ENCODE assay signal across 12 cellular contexts in genomic region chr12:70660620-70661219, GRCh38. TPM values are rescaled to one million over a fixed set of nuclear protein-coding genes. Genes with fewer than 3 reads are reported as not detected.
DNase-seq lines count a peak whose midpoint lies in the region; ATAC-seq, FAIRE-seq and TF ChIP-seq lines count a peak whose summit lies in the region.
"Had no signal": no experiment of that assay in that cellular context is flagged by ENCODE, and none has a peak within 500 bp of the region (broad histone marks: within the 10 kb centered on the region; RNA-seq: fewer than 3 reads in every experiment).

No MANE protein-coding gene starts in this region.

- H3K36me3 ChIP-seq in bronchial epithelial cell (ENCODE audit: control insufficient read depth, insufficient read depth, low read length) (no peaks in the 10 kb centered on the region), mucosa of descending colon (ENCODE audit: low read depth) (no peaks in the 10 kb centered on the region)

- ATAC-seq in mucosa of descending colon: peak; percentile 47
- no peak for ATAC-seq in HG02678 (IDR thresholded peaks at IDR 0.05; ENCODE audit: unreplicated experiment)

- FAIRE-seq in bronchial epithelial cell (lab: Jason Lieb, UNC): no peak

- TF ChIP-seq CTCF in bronchial epithelial cell (IDR thresholded peaks at IDR 0.05; ENCODE audit: insufficient read depth, low read length, severe bottlenecking) (no peak), mucosa of descending colon (IDR thresholded peaks at IDR 0.05) (no peak)

- peak; percentile 95 for DNase-seq in Daoy (ENCODE audit: low read depth)
- DNase-seq in M059J (ENCODE audit: low read depth): peak; percentile 96
- peak; percentile 78 for DNase-seq in bronchial epithelial cell (ENCODE audit: low read depth)
- DNase-seq in mucosa of descending colon: no peak
- DNase-seq in D341Med (ENCODE audit: low spot score): no peak
- DNase-seq in NCI-H2107 (lab: John Stamatoyannopoulos, UW): no peak
- no peak for DNase-seq in stimulated activated CD4-positive, alpha-beta T cell treated with anti-CD3 and anti-CD28 coated beads, Interleukin-15, amount 100 ng/mL, for 24 hours
- DNase-seq: activated naive CD8-positive, alpha-beta T cell treated with anti-CD3 and anti-CD28 coated beads for 36 hours; H9; stimulated activated CD4-positive, alpha-beta T cell treated with anti-CD3 and anti-CD28 coated beads, Interleukin-4, amount 100 ng/mL, for 1 hour had no signal

- no peaks in the 10 kb centered on the region for H3K27me3 ChIP-seq in bronchial epithelial cell (ENCODE audit: control insufficient read depth, insufficient read depth, low read length)

- H3K9me3 ChIP-seq in mucosa of descending colon: no peaks in the 10 kb centered on the region

- H3K4me3 ChIP-seq in bronchial epithelial cell (ENCODE audit: low read depth, low read length) (no peak overlapping the region), mucosa of descending colon (no peak overlapping the region)

- intact Hi-C loops in mucosa of descending colon (cut with DNase I, micrococcal nuclease): no loop called here

- H3K4me1 ChIP-seq in mucosa of descending colon (ENCODE audit: low read depth): no peaks in the 10 kb centered on the region

RNA-seq across cellular contexts. Expression of gene PTPRB, which starts 23.5 kb away (rescaled TPM):
- 1.6 and 1.7 TPM in 2 replicates for total RNA-seq in Daoy (2014; rRNA removed; shearing (Covaris generic))
- total RNA-seq in M059J (2014; rRNA removed; shearing (Covaris generic)): 1.6 and 3.4 TPM in 2 replicates
- total RNA-seq in bronchial epithelial cell (0.38 and 0.53 TPM in 2 replicates), mucosa of descending colon (10 to 100 TPM; 22.0 to 29.4 (median 27.9) TPM)
- total RNA-seq: activated naive CD8-positive, alpha-beta T cell treated with anti-CD3 and anti-CD28 coated beads for 36 hours; T-helper 1 cell treated with Interleukin-12 subunit alpha and Interleukin-12 subunit beta and Interleukin-4 antibody, amounts not matched to agents 30 ng/mL and 1 ng/mL, for 36 hours had no signal

Comparison
In these comparisons a context has a peak if more than half of its experiments do, and no peak if none do; other contexts are left out.
1. DNase-seq: peak in Daoy (single experiment), M059J (single experiment) and bronchial epithelial cell (single experiment); none in mucosa of descending colon (0 of 3), D341Med (single experiment), NCI-H2107 (single experiment) and stimulated activated CD4-positive, alpha-beta T cell treated with anti-CD3 and anti-CD28 coated beads, Interleukin-15, amount 100 ng/mL, for 24 hours (single experiment).